In genomic region chr1:65395887-65396612, GRCh38 we compare ENCODE assay signal across 10 cellular contexts.
DNase-seq lines count a peak whose midpoint lies in the region; TF ChIP-seq lines count a peak whose summit lies in the region.
"Had no signal": no experiment of that assay in that cellular context is flagged by ENCODE, and none has a peak within 500 bp of the region (broad histone marks: within the 10 kb centered on the region; RNA-seq: fewer than 3 reads in every experiment).

No MANE protein-coding gene starts in this region.

- H3K27me3 ChIP-seq in MM.1S (replicated peaks; ENCODE audit: insufficient read depth, low read length): no peaks in the 10 kb centered on the region
- H3K27me3 ChIP-seq in HAP-1 (ENCODE audit: low read depth): no peaks in the 10 kb centered on the region

- TF ChIP-seq POLR2A in erythroblast (IDR thresholded peaks at IDR 0.05; ENCODE audit: low read length): no peak

- H2AFZ ChIP-seq in MM.1S (ENCODE audit: low read length): no peak overlapping the region
- H2AFZ ChIP-seq: parathyroid adenoma had no signal

- H3K9me3 ChIP-seq in MM.1S (replicated peaks; ENCODE audit: insufficient read depth, low read length): no peaks in the 10 kb centered on the region
- H3K9me3 ChIP-seq in HAP-1: no peaks in the 10 kb centered on the region

- no peak overlapping the region for H3K4me3 ChIP-seq in MM.1S (ENCODE audit: low read length)
- H3K4me3 ChIP-seq in astrocyte of the cerebellum (ENCODE audit: low read depth, low read length): no peak overlapping the region
- H3K4me3 ChIP-seq in HAP-1: no peak overlapping the region

- no peaks in the 10 kb centered on the region for H3K79me2 ChIP-seq in MM.1S (ENCODE audit: low read length)
- H3K79me2 ChIP-seq: parathyroid adenoma had no signal

- H3K4me1 ChIP-seq in MM.1S (ENCODE audit: low read length) (peaks cover 8% of the 10 kb centered on the region), HAP-1 (no peaks in the 10 kb centered on the region)
- H3K4me1 ChIP-seq: parathyroid adenoma had no signal

- no peak overlapping the region for H3K9ac ChIP-seq in MM.1S (ENCODE audit: low read length)
- H3K9ac ChIP-seq: parathyroid adenoma had no signal

- no peak for TF ChIP-seq CTCF in MM.1S (IDR thresholded peaks at IDR 0.05; ENCODE audit: low read length)
- no peak for TF ChIP-seq CTCF in astrocyte of the cerebellum (IDR thresholded peaks at IDR 0.05; ENCODE audit: low read depth, low read length, missing control alignments)

- H3F3A ChIP-seq in MM.1S (ENCODE audit: insufficient read depth, low read length): no peaks in the 10 kb centered on the region

- H4K20me1 ChIP-seq in MM.1S (ENCODE audit: insufficient read depth, low read length): no peaks in the 10 kb centered on the region

- H3K27ac ChIP-seq in MM.1S (ENCODE audit: low read length): no peak overlapping the region
- H3K27ac ChIP-seq: parathyroid adenoma had no signal

- H3K4me2 ChIP-seq in MM.1S (ENCODE audit: low read depth, low read length): no peak overlapping the region

- in situ Hi-C loops in astrocyte of the cerebellum (cut with HindIII; ENCODE audit: low sequenced_read_pairs) (no loop called here), HAP-1 (cut with MboI; ENCODE audit: low sequenced_read_pairs) (no loop called here)

- H3K36me3 ChIP-seq in MM.1S (replicated peaks; ENCODE audit: insufficient read depth, low read length) (no peaks in the 10 kb centered on the region), HAP-1 (replicated peaks) (no peaks in the 10 kb centered on the region; the same call in none of the 2 replicates)

- DNase-seq in GM04503 (ENCODE audit: low read depth): peak; percentile 53
- DNase-seq in MM.1S: peak; percentile 18
- DNase-seq in astrocyte of the cerebellum (ENCODE audit: low read depth): peak; percentile 24
- DNase-seq in non-pigmented ciliary epithelial cell (ENCODE audit: low read depth): peak; percentile 60
- DNase-seq in erythroblast (lab: John Stamatoyannopoulos, UW): no peak
- no peak for DNase-seq in activated gamma-delta T cell (lab: John Stamatoyannopoulos, UW)
- DNase-seq in HAP-1 (ENCODE audit: low spot score in 2 of 2): no peak
- DNase-seq: NCI-H187 treated with DMSO at 0.1 percent for 48 hours, SIG-M5 had no signal

- no peaks in the 10 kb centered on the region for H3K9me2 ChIP-seq in MM.1S (replicated peaks; ENCODE audit: insufficient read depth, low read length)

Comparison
In these comparisons a context has a peak if more than half of its experiments do, and no peak if none do; other contexts are left out.
1. DNase-seq: peak in GM04503 (single experiment), MM.1S (single experiment), astrocyte of the cerebellum (single experiment) and non-pigmented ciliary epithelial cell (single experiment); none in erythroblast (0 of 2), activated gamma-delta T cell (single experiment) and HAP-1 (0 of 2).